Comparison of ENCODE assay signal across 19 cellular contexts in genomic region chr10:100151901-100152300, GRCh38. TPM values are rescaled to one million over a fixed set of nuclear protein-coding genes. Genes with fewer than 3 reads are reported as not detected.
DNase-seq lines count a peak whose midpoint lies in the region; ATAC-seq, FAIRE-seq and TF ChIP-seq lines count a peak whose summit lies in the region.
"Had no signal": no experiment of that assay in that cellular context is flagged by ENCODE, and none has a peak within 500 bp of the region (broad histone marks: within the 10 kb centered on the region; RNA-seq: fewer than 3 reads in every experiment).

No MANE protein-coding gene starts in this region.

- POLR2A ChIA-PET in K562 (lab: Yijun Ruan, JAX) (interaction anchor here (0.7 kb wide), 1 partner anchor 29 kb away, joined by 3 read pairs; no protein-coding TSS in a partner anchor), SK-N-SH (lab: Yijun Ruan, JAX) (no interaction called here)

- in situ Hi-C loops in K562 (cut with MboI) = no loop called here

- H3K9me3 ChIP-seq in K562 (replicated peaks; ENCODE audit: control insufficient read depth, insufficient read depth, low read depth, low read length) (no peaks in the 10 kb centered on the region), SK-N-SH (no peaks in the 10 kb centered on the region)
- H3K9me3 ChIP-seq: Caco-2 had no signal

- no peaks in the 10 kb centered on the region for H3K27me3 Mint-ChIP-seq in activated naive CD4-positive, alpha-beta T cell treated with anti-CD3 and anti-CD28 coated beads, Interleukin-2, amount 50 U/mL, for 24 hours
- no peaks in the 10 kb centered on the region for H3K27me3 Mint-ChIP-seq in activated T-helper 17 cell treated with anti-CD3 and anti-CD28 coated beads, Interleukin-2, amount 50 U/mL, for 72 hours
- H3K27me3 Mint-ChIP-seq: CD4-positive, CD25-positive, alpha-beta regulatory T cell had no signal

- TF ChIP-seq POLR2A in K562 (conservative IDR thresholded peaks at IDR 0.05) = no peak

- WGBS in K562 (ENCODE audit: insufficient coverage, low coverage, missing lambda C conversion rate) = 32% methylated on average over 4 of the region's 4 CpGs
- 100% methylated on average over 4 of the region's 4 CpGs for WGBS in SK-N-SH (ENCODE audit: low lambda C conversion rate)

- H3K27ac Mint-ChIP-seq in activated naive CD4-positive, alpha-beta T cell treated with anti-CD3 and anti-CD28 coated beads, Interleukin-2, amount 50 U/mL, for 24 hours = peak overlapping the region; percentile 48
- H3K27ac Mint-ChIP-seq in activated T-helper 17 cell treated with anti-CD3 and anti-CD28 coated beads, Interleukin-2, amount 50 U/mL, for 72 hours = peak overlapping the region; percentile 15
- H3K27ac Mint-ChIP-seq: CD8-positive, alpha-beta T cell; H9 had no signal

- no TSS peak for BruUV-seq in K562 (replicated peaks; lab: Mats Ljungman, UMichigan)

- no peak for TF ChIP-seq CTCF in K562 (IDR thresholded peaks at IDR 0.05 in 2 of 3, conservative IDR thresholded peaks at IDR 0.05 in 1 of 3; ENCODE audit: insufficient read depth in 2 of 3, low read depth in 1 of 3, low read length in 3 of 3)
- TF ChIP-seq CTCF in SK-N-SH (IDR thresholded peaks at IDR 0.05) = no peak

- H3K9ac ChIP-seq in K562 (ENCODE audit: insufficient read depth in 1 of 2, low read depth in 2 of 2, low read length in 2 of 2) = no peak overlapping the region
- no peak overlapping the region for H3K9ac ChIP-seq in SK-N-SH
- H3K9ac ChIP-seq: GM23248 had no signal

- H2AFZ ChIP-seq in K562 (ENCODE audit: low read depth, low read length) (no peak overlapping the region), SK-N-SH (ENCODE audit: low read depth) (no peak overlapping the region)
- H2AFZ ChIP-seq: GM23248 had no signal

- no peak for DNase-seq in activated naive CD4-positive, alpha-beta T cell treated with anti-CD3 and anti-CD28 coated beads, Interleukin-2, amount 50 U/mL, for 16 hours
- DNase-seq in K562 (ENCODE audit: extremely low read depth in 1 of 4, low spot score in 3 of 4) = no peak
- DNase-seq in SK-N-SH = no peak
- DNase-seq: Caco-2; CD4-positive, CD25-positive, alpha-beta regulatory T cell; CD8-positive, alpha-beta T cell; DMS153; DMS79 treated with DMSO at 0.1 percent for 48 hours; GF-D8; GM23248; H9 had no signal

- no peaks in the 10 kb centered on the region for H3F3A ChIP-seq in SK-N-SH (replicated peaks; ENCODE audit: insufficient read depth)

- no peaks in the 10 kb centered on the region for H3K9me2 ChIP-seq in SK-N-SH

- no peak for TF ChIP-seq RAD21 in K562 (CRISPR knock-in tag; conservative IDR thresholded peaks at IDR 0.05 in 1 of 2, IDR thresholded peaks at IDR 0.05 in 1 of 2)
- TF ChIP-seq RAD21 in SK-N-SH (IDR thresholded peaks at IDR 0.05; ENCODE audit: low read length) = no peak

- H3K27me3 ChIP-seq in K562 (ENCODE audit: control insufficient read depth in 2 of 2, insufficient read depth in 2 of 2, low read length in 2 of 2) (no peaks in the 10 kb centered on the region), SK-N-SH (ENCODE audit: insufficient read depth) (no peaks in the 10 kb centered on the region)

- intact Hi-C loops in K562 (cut with micrococcal nuclease) = no loop called here

- H3K4me3 ChIP-seq in K562 (no peak overlapping the region), SK-N-SH (ENCODE audit: low read depth in 2 of 2, low read length in 1 of 2) (no peak overlapping the region)
- H3K4me3 ChIP-seq: GM23248 had no signal

- H3K9me3 Mint-ChIP-seq in activated naive CD4-positive, alpha-beta T cell treated with anti-CD3 and anti-CD28 coated beads, Interleukin-2, amount 50 U/mL, for 24 hours = no peaks in the 10 kb centered on the region
- H3K9me3 Mint-ChIP-seq in activated T-helper 17 cell treated with anti-CD3 and anti-CD28 coated beads, Interleukin-2, amount 50 U/mL, for 72 hours = no peaks in the 10 kb centered on the region
- H3K9me3 Mint-ChIP-seq: CD4-positive, CD25-positive, alpha-beta regulatory T cell; CD8-positive, alpha-beta T cell; H9 had no signal

- no peaks in the 10 kb centered on the region for H4K20me1 ChIP-seq in K562 (replicated peaks; ENCODE audit: control insufficient read depth, insufficient read depth, low read length)
- H4K20me1 ChIP-seq in SK-N-SH (ENCODE audit: insufficient read depth) = no peaks in the 10 kb centered on the region

- no peak overlapping the region for H3K27ac ChIP-seq in K562 (ENCODE audit: extremely low read depth, low read depth, low read length)
- peak overlapping the region in 1 of 2 experiments; percentile 80; a peak in 1 of 4 replicates for H3K27ac ChIP-seq in SK-N-SH (ENCODE audit: low read depth in 2 of 2, low read length in 1 of 2)
- H3K27ac ChIP-seq: C4-2B, GM23248 had no signal

- no peak for FAIRE-seq in K562 (lab: Jason Lieb, UNC)
- FAIRE-seq: GM12892, GM19239, H1 had no signal

- H3K79me2 ChIP-seq in K562 (ENCODE audit: control insufficient read depth, insufficient read depth, low read length) (no peaks in the 10 kb centered on the region), SK-N-SH (ENCODE audit: insufficient read depth) (peaks cover under 1% of the 10 kb centered on the region; the same call in 1 of the 2 replicates)

- no peak for ATAC-seq in activated T-helper 17 cell treated with anti-CD3 and anti-CD28 coated beads, Interleukin-2, amount 50 U/mL, for 72 hours (replicated peaks)
- ATAC-seq in K562 = peak; percentile 63
- ATAC-seq in GM18498 (IDR thresholded peaks at IDR 0.05; ENCODE audit: unreplicated experiment) = no peak
- ATAC-seq: CD8-positive, alpha-beta T cell; HCT116 had no signal

- H3K9me1 ChIP-seq in K562 (ENCODE audit: control insufficient read depth, insufficient read depth, low read length) = no peaks in the 10 kb centered on the region

- H3K36me3 Mint-ChIP-seq in activated naive CD4-positive, alpha-beta T cell treated with anti-CD3 and anti-CD28 coated beads, Interleukin-2, amount 50 U/mL, for 24 hours = peaks cover 38% of the 10 kb centered on the region
- H3K36me3 Mint-ChIP-seq in activated T-helper 17 cell treated with anti-CD3 and anti-CD28 coated beads, Interleukin-2, amount 50 U/mL, for 72 hours (ENCODE audit: low read depth) = peaks cover 68% of the 10 kb centered on the region

- H3K4me2 ChIP-seq in K562 (ENCODE audit: insufficient read depth, low read length) (no peak overlapping the region), SK-N-SH (no peak overlapping the region)

- peak; percentile 44; the same call in 1 of the 2 replicates for TF ChIP-seq EP300 in K562 (IDR thresholded peaks at IDR 0.05; ENCODE audit: low read length)
- TF ChIP-seq EP300 in SK-N-SH (IDR thresholded peaks at IDR 0.05; ENCODE audit: borderline replicate concordance in 1 of 2, low read depth in 1 of 2, low read length in 1 of 2) = no peak

- H3K36me3 ChIP-seq in K562 (ENCODE audit: control insufficient read depth, insufficient read depth, low read length) (peaks cover 57% of the 10 kb centered on the region; the same call in 2 of the 3 replicates), SK-N-SH (replicated peaks in 1 of 2; ENCODE audit: control insufficient read depth in 1 of 2, insufficient read depth in 2 of 2, low read length in 1 of 2) (peaks cover 55 to 60% of the 10 kb centered on the region in 2 experiments)

- CTCF ChIA-PET in K562 (lab: Yijun Ruan, JAX; ENCODE audit: low intra/inter-chr PET ratio) (no interaction called here), SK-N-SH (lab: Yijun Ruan, JAX) (interaction anchor here (1.2 to 1.5 kb wide), 2 partner anchors 106 to 306 kb away, joined by 4 read pairs; no protein-coding TSS in a partner anchor)

- H3K4me1 ChIP-seq in K562 (replicated peaks in 1 of 2; ENCODE audit: control insufficient read depth in 2 of 2, insufficient read depth in 2 of 2, low read length in 2 of 2) (no peaks in the 10 kb centered on the region), SK-N-SH (ENCODE audit: control insufficient read depth in 1 of 2, insufficient read depth in 2 of 2, low read depth in 1 of 2, low read length in 1 of 2) (peaks cover 7 to 16% of the 10 kb centered on the region in 2 experiments; a peak in 3 of 4 replicates)

- peaks cover 33% of the 10 kb centered on the region for H3K4me1 Mint-ChIP-seq in activated naive CD4-positive, alpha-beta T cell treated with anti-CD3 and anti-CD28 coated beads, Interleukin-2, amount 50 U/mL, for 24 hours
- H3K4me1 Mint-ChIP-seq in activated T-helper 17 cell treated with anti-CD3 and anti-CD28 coated beads, Interleukin-2, amount 50 U/mL, for 72 hours = peaks cover 33% of the 10 kb centered on the region

- H3K4me3 Mint-ChIP-seq in activated naive CD4-positive, alpha-beta T cell treated with anti-CD3 and anti-CD28 coated beads, Interleukin-2, amount 50 U/mL, for 24 hours = no peak overlapping the region
- H3K4me3 Mint-ChIP-seq in activated T-helper 17 cell treated with anti-CD3 and anti-CD28 coated beads, Interleukin-2, amount 50 U/mL, for 72 hours = no peak overlapping the region
- H3K4me3 Mint-ChIP-seq: CD4-positive, CD25-positive, alpha-beta regulatory T cell; CD8-positive, alpha-beta T cell; H9 had no signal

TF ChIP-seq in K562, 482 proteins besides CTCF, POLR2A, EP300 and RAD21 (continues in another document):
- peak; percentile 77; the same call in 1 of the 2 replicates for TF ChIP-seq SOX6 (IDR thresholded peaks at IDR 0.05)

RNA-seq across cellular contexts. Expression of gene ERLIN1, which starts 33.9 kb away (rescaled TPM):
- total RNA-seq in activated T-helper 17 cell treated with anti-CD3 and anti-CD28 coated beads, Interleukin-2, amount 50 U/mL, for 72 hours = 10 to 100 TPM; 12.1 to 19.1 TPM
- 20.4 and 27.6 TPM in 2 replicates for total RNA-seq in K562 (2011; cell fraction: chromatin; rRNA removed; ENCODE audit: low replicate concordance)
- total RNA-seq in K562 (2011; cell fraction: nucleolus; rRNA removed) = 23.6 and 24.0 TPM in 2 replicates
- total RNA-seq in K562 (2011; cell fraction: nucleoplasm; rRNA removed) = 27.5 and 30.7 TPM in 2 replicates
- 11.9 and 15.4 TPM in 2 replicates for total RNA-seq in K562 (2014; rRNA removed)
- total RNA-seq in K562 (2014; rRNA removed; fragmentation: Illumina TruSeq; extraction: Trizol) = 15.4 and 15.9 TPM in 2 replicates
- total RNA-seq in K562 (2015; rRNA removed; fragmentation: Illumina TruSeq; extraction: Trizol) = 16.9 and 17.8 TPM in 2 replicates
- total RNA-seq in K562 (2021) = 14.6 and 14.7 TPM in 2 replicates
- 20.1 and 23.0 TPM in 2 replicates for polyA plus RNA-seq in K562 (2011; rRNA removed)
- polyA plus RNA-seq in K562 (2011; cell fraction: cytosol; rRNA removed) = 8.5 and 12.1 TPM in 2 replicates
- polyA plus RNA-seq in K562 (2011; cell fraction: nucleus; rRNA removed) = 15.0 and 18.8 TPM in 2 replicates
- polyA plus RNA-seq in K562 (2012) = 23.3 and 25.2 TPM in 2 replicates
- 20.3 and 26.8 TPM in 2 replicates for polyA plus RNA-seq in K562 (2014; fragmentation: Illumina TruSeq; extraction: Trizol)
- polyA plus RNA-seq in K562 (2014; fragmentation: Nextera tagmentation; extraction: Ambion mirVana) = 10 to 100 TPM in 1 of 2 experiments, 1 to 10 TPM in 1; 9.8 to 15.5 TPM
- 16.1 and 19.1 TPM in 2 replicates for polyA plus RNA-seq in K562 (2014; rRNA removed)
- polyA minus RNA-seq in K562 (2011; rRNA and poly(A)+ RNA removed) = 20.7 and 23.5 TPM in 2 replicates
- polyA minus RNA-seq in K562 (2011; cell fraction: cytosol; rRNA and poly(A)+ RNA removed) = 9.0 and 9.8 TPM in 2 replicates
- 7.8 and 10.9 TPM in 2 replicates for polyA minus RNA-seq in K562 (2011; cell fraction: nucleus; rRNA and poly(A)+ RNA removed)
- 43.8 and 46.7 TPM in 2 replicates for polyA plus RNA-seq in SK-N-SH (2012; rRNA removed)
- polyA plus RNA-seq in SK-N-SH (2012; cell fraction: cytosol; rRNA removed) = 47.6 and 51.8 TPM in 2 replicates
- 9.3 and 23.7 TPM in 2 replicates for polyA plus RNA-seq in SK-N-SH (2012; cell fraction: nucleus; rRNA removed)
